Comparison of ENCODE assay signal across 19 cellular contexts in the genomic region with DNA sequence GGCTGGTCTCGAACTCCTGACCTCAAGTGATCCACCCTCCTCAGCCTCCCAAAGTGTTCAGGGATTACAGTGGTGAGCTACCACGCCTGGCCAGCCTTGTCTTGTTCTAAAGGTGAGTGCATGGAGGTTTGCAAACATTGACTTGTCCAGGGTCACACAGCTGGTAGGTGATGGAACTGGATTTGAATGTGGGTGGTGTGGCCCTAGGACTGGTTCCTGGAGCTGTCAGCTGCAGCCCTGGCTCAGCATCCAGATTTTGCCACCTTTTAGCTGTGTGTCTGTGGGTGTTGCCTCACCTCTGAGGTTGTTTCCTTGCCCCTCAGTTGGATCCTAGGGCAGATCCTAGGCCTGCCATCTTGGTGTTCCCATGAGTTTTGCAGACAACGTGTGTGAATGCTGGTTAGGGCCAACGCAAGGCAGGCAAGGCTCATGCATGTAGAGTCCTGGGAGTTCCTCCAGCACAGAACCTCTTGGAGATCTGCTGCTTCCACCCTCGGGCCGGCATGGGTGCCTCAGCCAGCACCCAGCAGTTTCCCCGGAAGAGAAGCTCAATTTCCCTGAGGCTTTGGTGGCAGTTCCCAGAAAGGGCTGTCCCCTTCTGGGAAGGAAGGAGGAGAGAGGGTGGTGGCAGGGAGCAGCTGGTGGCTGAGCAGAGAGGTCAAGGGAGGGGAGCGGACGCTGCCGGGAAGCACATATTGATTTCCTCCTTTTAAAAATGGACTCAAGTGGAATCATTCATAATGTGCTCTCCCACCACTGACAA.
DNase-seq lines count a peak whose midpoint lies in the region; ATAC-seq and TF ChIP-seq lines count a peak whose summit lies in the region.
"Had no signal": no experiment of that assay in that cellular context is flagged by ENCODE, and none has a peak within 500 bp of the region (broad histone marks: within the 10 kb centered on the region; RNA-seq: fewer than 3 reads in every experiment).

No MANE protein-coding gene starts in this region.

- TF ChIP-seq CTCF in liver (IDR thresholded peaks at IDR 0.05; ENCODE audit: low read depth, low read length, missing input control) = no peak

- H3K9me3 ChIP-seq in KOPT-K1 (ENCODE audit: insufficient read depth, low read length, poor library complexity, severe bottlenecking) (no peaks in the 10 kb centered on the region), liver (ENCODE audit: control insufficient read depth in 4 of 4, low read length in 3 of 4) (no peaks in the 10 kb centered on the region)

- no peak overlapping the region for H3K9ac ChIP-seq in liver (ENCODE audit: low read depth in 1 of 2, low read length in 2 of 2)
- H3K9ac ChIP-seq: parathyroid adenoma had no signal

- DNase-seq in activated CD8-positive, alpha-beta memory T cell treated with anti-CD3 and anti-CD28 coated beads, Interleukin-2, amount 50 U/mL, for 4 hours = peak; percentile 5
- no peak for DNase-seq in stimulated activated naive B cell treated with anti-CD40 and anti-IgM and Interleukin-4, amounts not matched to agents 10 μg/mL and 1 μg/mL and 100 μg/mL, for 72 hours
- DNase-seq in NCI-H1105 treated with DMSO at 0.1 percent for 48 hours (lab: John Stamatoyannopoulos, UW) (no peak), CD1c-positive myeloid dendritic cell (ENCODE audit: extremely low spot score) (no peak)
- DNase-seq: activated CD4-positive, alpha-beta T cell treated with anti-CD3 and anti-CD28 coated beads, Interleukin-2, amount 50 U/mL, for 1 hour; activated T-cell treated with anti-CD3 and anti-CD28 coated beads, Interleukin-2, amount 50 U/mL, for 24 hours; effector memory CD4-positive, alpha-beta T cell; Karpas-422; kidney glomerular epithelial cell; NCI-H82; small intestine had no signal

- peaks cover 5 to 15% of the 10 kb centered on the region in 2 donors for H3K4me1 Mint-ChIP-seq in stimulated activated naive B cell treated with anti-CD40 and anti-IgM and Interleukin-4, amounts not matched to agents 10 μg/mL and 1 μg/mL and 100 μg/mL, for 72 hours

- H3K27me3 ChIP-seq in liver (ENCODE audit: control insufficient read depth in 4 of 4, insufficient read depth in 4 of 4, low read length in 3 of 4) = no peaks in the 10 kb centered on the region
- H3K27me3 ChIP-seq: cardiac muscle cell had no signal

- H3K27ac Mint-ChIP-seq in stimulated activated naive B cell treated with anti-CD40 and anti-IgM and Interleukin-4, amounts not matched to agents 10 μg/mL and 1 μg/mL and 100 μg/mL, for 72 hours = peak overlapping the region; percentile 57
- H3K27ac Mint-ChIP-seq: activated T-cell treated with anti-CD3 and anti-CD28 coated beads, Interleukin-2, amount 50 U/mL, for 24 hours; B cell had no signal

- no peaks in the 10 kb centered on the region for H3K36me3 Mint-ChIP-seq in stimulated activated naive B cell treated with anti-CD40 and anti-IgM and Interleukin-4, amounts not matched to agents 10 μg/mL and 1 μg/mL and 100 μg/mL, for 72 hours

- H3K9me3 Mint-ChIP-seq in stimulated activated naive B cell treated with anti-CD40 and anti-IgM and Interleukin-4, amounts not matched to agents 10 μg/mL and 1 μg/mL and 100 μg/mL, for 72 hours = no peaks in the 10 kb centered on the region
- H3K9me3 Mint-ChIP-seq: activated T-cell treated with anti-CD3 and anti-CD28 coated beads, Interleukin-2, amount 50 U/mL, for 24 hours had no signal

- peaks cover 10 to 27% of the 10 kb centered on the region in 2 donors for H3K27me3 Mint-ChIP-seq in stimulated activated naive B cell treated with anti-CD40 and anti-IgM and Interleukin-4, amounts not matched to agents 10 μg/mL and 1 μg/mL and 100 μg/mL, for 72 hours

- peak overlapping the region; percentile 64 for H3K27ac ChIP-seq in KOPT-K1 (ENCODE audit: low read depth, low read length, poor library complexity, severe bottlenecking)
- H3K27ac ChIP-seq in liver (ENCODE audit: low read depth in 1 of 2, low read length in 2 of 2) = no peak overlapping the region
- H3K27ac ChIP-seq: cardiac muscle cell, parathyroid adenoma had no signal

- peaks cover 5 to 13% (median 8%) of the 10 kb centered on the region in 4 donors for H3K4me1 ChIP-seq in liver (ENCODE audit: control insufficient read depth in 4 of 4, insufficient read depth in 4 of 4, low read length in 3 of 4)
- H3K4me1 ChIP-seq: parathyroid adenoma had no signal

- WGBS in liver = 76% methylated on average over 10 of the region's 10 CpGs

- no peak overlapping the region for H3K4me3 Mint-ChIP-seq in stimulated activated naive B cell treated with anti-CD40 and anti-IgM and Interleukin-4, amounts not matched to agents 10 μg/mL and 1 μg/mL and 100 μg/mL, for 72 hours
- H3K4me3 Mint-ChIP-seq: activated T-cell treated with anti-CD3 and anti-CD28 coated beads, Interleukin-2, amount 50 U/mL, for 24 hours; B cell had no signal

- no peak for TF ChIP-seq RAD21 in liver (IDR thresholded peaks at IDR 0.05)

- no peak overlapping the region for H3K4me3 ChIP-seq in liver (ENCODE audit: low read depth in 1 of 3, low read length in 3 of 3)
- H3K4me3 ChIP-seq: cardiac muscle cell had no signal

- ATAC-seq in stimulated activated naive B cell treated with anti-CD40 and anti-IgM and Interleukin-4, amounts not matched to agents 10 μg/mL and 1 μg/mL and 100 μg/mL, for 72 hours (replicated peaks) = no peak
- no peak for ATAC-seq in GM18858 (IDR thresholded peaks at IDR 0.05; ENCODE audit: unreplicated experiment)
- ATAC-seq: Panc1, SK-N-SH treated with all-trans-retinoic acid at 6 μM for 48 hours had no signal

- H3K36me3 ChIP-seq in KOPT-K1 (ENCODE audit: insufficient read depth, low read length) (no peaks in the 10 kb centered on the region), liver (ENCODE audit: control insufficient read depth in 4 of 4, insufficient read depth in 3 of 4, low read depth in 1 of 4, low read length in 3 of 4) (no peaks in the 10 kb centered on the region)
- H3K36me3 ChIP-seq: cardiac muscle cell had no signal

TF ChIP-seq in liver, 16 proteins besides CTCF, POLR2A, EP300 and RAD21:
- TF ChIP-seq, protein P1, sequence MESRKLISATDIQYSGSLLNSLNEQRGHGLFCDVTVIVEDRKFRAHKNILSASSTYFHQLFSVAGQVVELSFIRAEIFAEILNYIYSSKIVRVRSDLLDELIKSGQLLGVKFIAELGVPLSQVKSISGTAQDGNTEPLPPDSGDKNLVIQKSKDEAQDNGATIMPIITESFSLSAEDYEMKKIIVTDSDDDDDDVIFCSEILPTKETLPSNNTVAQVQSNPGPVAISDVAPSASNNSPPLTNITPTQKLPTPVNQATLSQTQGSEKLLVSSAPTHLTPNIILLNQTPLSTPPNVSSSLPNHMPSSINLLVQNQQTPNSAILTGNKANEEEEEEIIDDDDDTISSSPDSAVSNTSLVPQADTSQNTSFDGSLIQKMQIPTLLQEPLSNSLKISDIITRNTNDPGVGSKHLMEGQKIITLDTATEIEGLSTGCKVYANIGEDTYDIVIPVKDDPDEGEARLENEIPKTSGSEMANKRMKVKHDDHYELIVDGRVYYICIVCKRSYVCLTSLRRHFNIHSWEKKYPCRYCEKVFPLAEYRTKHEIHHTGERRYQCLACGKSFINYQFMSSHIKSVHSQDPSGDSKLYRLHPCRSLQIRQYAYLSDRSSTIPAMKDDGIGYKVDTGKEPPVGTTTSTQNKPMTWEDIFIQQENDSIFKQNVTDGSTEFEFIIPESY (IDR thresholded peaks at IDR 0.05) = no peak
- peak; percentile 81 for TF ChIP-seq NR2F2 (IDR thresholded peaks at IDR 0.05)
